Comparison of ENCODE assay signal across 12 cellular contexts in the genomic region with DNA sequence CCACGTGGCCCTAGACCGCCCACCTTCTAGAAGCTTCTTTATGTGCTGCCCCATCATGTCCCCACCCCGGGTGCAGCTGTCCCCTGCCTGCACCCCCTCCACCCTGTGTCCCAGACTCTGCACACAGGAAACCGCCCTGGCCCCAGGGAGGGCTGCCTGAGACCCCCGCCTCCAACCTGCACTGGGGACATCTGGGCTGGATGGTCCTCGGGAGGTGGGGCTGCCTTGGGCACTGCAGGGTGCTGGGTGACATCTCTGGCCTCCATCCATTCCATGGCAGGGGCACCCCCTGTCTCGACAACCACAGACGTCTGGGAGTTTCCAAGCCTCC. TPM values are rescaled to one million over a fixed set of nuclear protein-coding genes. Genes with fewer than 3 reads are reported as not detected.
A peak's percentile ranks its signal among the peaks of the same experiment; 100 is the strongest.
DNase-seq lines count a peak whose midpoint lies in the region; ATAC-seq and TF ChIP-seq lines count a peak whose summit lies in the region.
"Had no signal": no experiment of that assay in that cellular context is flagged by ENCODE, and none has a peak within 500 bp of the region (broad histone marks: within the 10 kb centered on the region; RNA-seq: fewer than 3 reads in every experiment).

No MANE protein-coding gene starts in this region.

- H3K9ac ChIP-seq in colonic mucosa (ENCODE audit: low read depth in 2 of 2, low read length in 2 of 2): peak overlapping the region; percentile 70 to 73

- no peak overlapping the region for H3K4me3 ChIP-seq in HL-60 (replicated peaks; ENCODE audit: insufficient read depth, low read length)
- no peak overlapping the region for H3K4me3 ChIP-seq in colonic mucosa
- H3K4me3 ChIP-seq in neutrophil (ENCODE audit: low read depth in 1 of 2, low read length in 1 of 2): peak overlapping the region; percentile 51 to 53
- H3K4me3 ChIP-seq: pancreas, SJCRH30 had no signal

- H3K36me3 ChIP-seq in colonic mucosa (no peaks in the 10 kb centered on the region), neutrophil (peaks cover under 1% of the 10 kb centered on the region)
- H3K36me3 ChIP-seq: SJCRH30 had no signal

- H3K27ac ChIP-seq in C4-2B: peak overlapping the region; percentile 82
- 0 out of 2 replicates have a peak overlapping the region, but pooled peaks have one; percentile 15 for H3K27ac ChIP-seq in HL-60 (replicated peaks)
- peak overlapping the region; percentile 77 for H3K27ac ChIP-seq in colonic mucosa
- H3K27ac ChIP-seq in neutrophil: peak overlapping the region; percentile 76
- H3K27ac ChIP-seq: pancreas, SJCRH30 had no signal

- no peaks in the 10 kb centered on the region for H3K9me3 ChIP-seq in colonic mucosa
- no peaks in the 10 kb centered on the region for H3K9me3 ChIP-seq in neutrophil
- H3K9me3 ChIP-seq: pancreas, SJCRH30 had no signal

- H3K4me1 ChIP-seq in colonic mucosa: peaks cover 26% of the 10 kb centered on the region
- peaks cover 34 to 53% of the 10 kb centered on the region in 2 experiments for H3K4me1 ChIP-seq in neutrophil (ENCODE audit: control insufficient read depth in 1 of 2, insufficient read depth in 1 of 2, low read depth in 1 of 2, low read length in 1 of 2)
- H3K4me1 ChIP-seq: pancreas, SJCRH30 had no signal

- DNase-seq in HL-60 (ENCODE audit: low read depth in 1 of 2, low spot score in 1 of 2) (no peak), colonic mucosa (no peak), LoVo (ENCODE audit: low spot score) (no peak), NCI-H2081 treated with DMSO at 0.1 percent for 48 hours (lab: John Stamatoyannopoulos, UW) (no peak)
- DNase-seq in activated effector memory CD4-positive, alpha-beta T cell treated with Interleukin-2 at 50 U/mL for 16 hours: no peak
- DNase-seq: dorsolateral prefrontal cortex; SJCRH30; stimulated activated CD4-positive, alpha-beta T cell treated with anti-CD3 and anti-CD28 coated beads, Interleukin-2, amount 100 ng/mL, for 24 hours had no signal

- intact Hi-C loops in colonic mucosa (cut with DNase I): no loop called here

- no peak for ATAC-seq in HG03521 (IDR thresholded peaks at IDR 0.05; ENCODE audit: unreplicated experiment)

- no peaks in the 10 kb centered on the region for H3K27me3 ChIP-seq in HL-60 (ENCODE audit: insufficient read depth, poor library complexity, severe bottlenecking)
- no peaks in the 10 kb centered on the region for H3K27me3 ChIP-seq in colonic mucosa
- H3K27me3 ChIP-seq in neutrophil: no peaks in the 10 kb centered on the region
- H3K27me3 ChIP-seq: dorsolateral prefrontal cortex, pancreas, SJCRH30 had no signal

- TF ChIP-seq CTCF in C4-2B (conservative IDR thresholded peaks at IDR 0.05) (no peak), HL-60 (IDR thresholded peaks at IDR 0.05; ENCODE audit: insufficient read depth, low read length) (no peak), colonic mucosa (IDR thresholded peaks at IDR 0.05) (no peak), neutrophil (IDR thresholded peaks at IDR 0.05) (no peak)

RNA-seq across cellular contexts. Expression of a gene that starts 17.8 kb away (rescaled TPM):
- 100 to 1,000 TPM; 110 to 123 TPM for total RNA-seq in colonic mucosa

RNA-seq across cellular contexts. Expression of a gene that starts 39.4 kb away (rescaled TPM):
- 100 to 1,000 TPM; 211 to 260 TPM for total RNA-seq in colonic mucosa

Comparison
In these comparisons a context has a peak if more than half of its experiments do, and no peak if none do; other contexts are left out.
1. H3K27ac ChIP-seq: peak in every context shown above with its lines; median percentile 82 in C4-2B; 77 in colonic mucosa; 76 in neutrophil; 15 in HL-60.
2. H3K4me3 ChIP-seq: peak in neutrophil (2 of 2); none in HL-60 (single experiment) and colonic mucosa (single experiment).